ENCODE assay signal across 15 cellular contexts in genomic region chr3:53137221-53137620, GRCh38. TPM values are rescaled to one million over a fixed set of nuclear protein-coding genes. Genes with fewer than 3 reads are reported as not detected.
DNase-seq lines count a peak whose midpoint lies in the region; ATAC-seq and TF ChIP-seq lines count a peak whose summit lies in the region.
"Had no signal": no experiment of that assay in that cellular context is flagged by ENCODE, and none has a peak within 500 bp of the region (broad histone marks: within the 10 kb centered on the region; RNA-seq: fewer than 3 reads in every experiment).

No MANE protein-coding gene starts in this region.

- CTCF ChIA-PET in RWPE1 (lab: Yijun Ruan, JAX), result no interaction called here

- ATAC-seq in natural killer cell treated with Interleukin-12 subunit alpha and Interleukin-12 subunit beta and Interleukin-15 and Interleukin-18, amount 100 ng/mL, for 72 hours, result no peak
- ATAC-seq in natural killer cell (no peak), GM19467 (IDR thresholded peaks at IDR 0.05; ENCODE audit: unreplicated experiment) (no peak)
- ATAC-seq: K562 had no signal

- no peaks in the 10 kb centered on the region for H3K27me3 Mint-ChIP-seq in natural killer cell treated with Interleukin-12 subunit alpha and Interleukin-12 subunit beta and Interleukin-15 and Interleukin-18, amount 100 ng/mL, for 72 hours
- H3K27me3 Mint-ChIP-seq in natural killer cell (ENCODE audit: low read depth in 2 of 2), result no peaks in the 10 kb centered on the region

- peaks cover 5 to 7% of the 10 kb centered on the region in 2 donors for H3K4me1 Mint-ChIP-seq in natural killer cell treated with Interleukin-12 subunit alpha and Interleukin-12 subunit beta and Interleukin-15 and Interleukin-18, amount 100 ng/mL, for 72 hours (ENCODE audit: low read depth in 2 of 2)
- no peaks in the 10 kb centered on the region for H3K4me1 Mint-ChIP-seq in natural killer cell

- intact Hi-C loops in natural killer cell (cut with micrococcal nuclease), result no loop called here

- POLR2A ChIA-PET in RWPE1 (lab: Yijun Ruan, JAX; ENCODE audit: low non-redundant PET), result no interaction called here

- H3K27ac ChIP-seq in VCaP (peak overlapping the region; percentile 88; the same call in 1 of the 2 replicates), RWPE1 (no peak overlapping the region)

- H3K27ac Mint-ChIP-seq in natural killer cell treated with Interleukin-12 subunit alpha and Interleukin-12 subunit beta and Interleukin-15 and Interleukin-18, amount 100 ng/mL, for 72 hours, result no peak overlapping the region
- no peak overlapping the region for H3K27ac Mint-ChIP-seq in natural killer cell
- H3K27ac Mint-ChIP-seq: H9 had no signal

- TF ChIP-seq CTCF in natural killer cell (IDR thresholded peaks at IDR 0.05) (no peak), VCaP (conservative IDR thresholded peaks at IDR 0.05) (no peak), RWPE1 (conservative IDR thresholded peaks at IDR 0.05; ENCODE audit: low read depth) (no peak)

- H3K36me3 Mint-ChIP-seq in natural killer cell treated with Interleukin-12 subunit alpha and Interleukin-12 subunit beta and Interleukin-15 and Interleukin-18, amount 100 ng/mL, for 72 hours, result no peaks in the 10 kb centered on the region
- H3K36me3 Mint-ChIP-seq in natural killer cell, result no peaks in the 10 kb centered on the region

- H3K9me3 Mint-ChIP-seq in natural killer cell treated with Interleukin-12 subunit alpha and Interleukin-12 subunit beta and Interleukin-15 and Interleukin-18, amount 100 ng/mL, for 72 hours, result no peaks in the 10 kb centered on the region
- H3K9me3 Mint-ChIP-seq in natural killer cell, result no peaks in the 10 kb centered on the region
- H3K9me3 Mint-ChIP-seq: H9 had no signal

- peak; percentile 59 for DNase-seq in NCI-H2029 (lab: John Stamatoyannopoulos, UW)
- DNase-seq in NCI-H2029 treated with DMSO at 0.1 percent for 48 hours (lab: John Stamatoyannopoulos, UW), result no peak
- DNase-seq in natural killer cell treated with Interleukin-12 subunit alpha and Interleukin-12 subunit beta and Interleukin-15 and Interleukin-18, amount 100 ng/mL, for 72 hours (ENCODE audit: low spot score), result peak; percentile 44
- DNase-seq in natural killer cell, result no peak
- no peak for DNase-seq in RWPE1 (ENCODE audit: low spot score)
- no peak for DNase-seq in activated CD4-positive, alpha-beta T cell treated with anti-CD3 and anti-CD28 coated beads for 4 hours
- DNase-seq: C1 segment of cervical spinal cord, COR-L47, H9, NCI-H1417, NCI-H1930, NCI-H774 had no signal

- H3K4me3 Mint-ChIP-seq in natural killer cell treated with Interleukin-12 subunit alpha and Interleukin-12 subunit beta and Interleukin-15 and Interleukin-18, amount 100 ng/mL, for 72 hours, result no peak overlapping the region
- H3K4me3 Mint-ChIP-seq in natural killer cell, result no peak overlapping the region
- H3K4me3 Mint-ChIP-seq: H9 had no signal

RNA-seq across cellular contexts. Expression of gene RFT1, which starts 7.0 kb away (rescaled TPM):
- 10 to 100 TPM; 33.1 to 51.6 TPM for total RNA-seq in natural killer cell treated with Interleukin-12 subunit alpha and Interleukin-12 subunit beta and Interleukin-15 and Interleukin-18, amount 100 ng/mL, for 72 hours
- total RNA-seq in natural killer cell, result 10 to 100 TPM; 13.3 to 17.2 (median 14.1) TPM

RNA-seq across cellular contexts. Expression of gene PRKCD, which starts 23.8 kb away (rescaled TPM):
- total RNA-seq in natural killer cell treated with Interleukin-12 subunit alpha and Interleukin-12 subunit beta and Interleukin-15 and Interleukin-18, amount 100 ng/mL, for 72 hours, result 10 to 100 TPM; 14.1 to 34.9 TPM
- 10 to 100 TPM; 31.7 to 60.0 (median 36.3) TPM for total RNA-seq in natural killer cell

Comparison
In these comparisons a context has a peak if more than half of its experiments do, and no peak if none do; other contexts are left out.
1. DNase-seq: peak in NCI-H2029 (single experiment) and natural killer cell treated with Interleukin-12 subunit alpha and Interleukin-12 subunit beta and Interleukin-15 and Interleukin-18, amount 100 ng/mL, for 72 hours (single experiment); none in NCI-H2029 treated with DMSO at 0.1 percent for 48 hours (single experiment), natural killer cell (single experiment), RWPE1 (single experiment) and activated CD4-positive, alpha-beta T cell treated with anti-CD3 and anti-CD28 coated beads for 4 hours (0 of 2).